In genomic region chr5:134604908-134605307, GRCh38 we compare ENCODE assay signal across 1 cellular context.
TF ChIP-seq lines count a peak whose summit lies in the region.

No MANE protein-coding gene starts in this region.

TF ChIP-seq in A549, 52 proteins besides CTCF, POLR2A, EP300 and RAD21 (continued from another document):
- TF ChIP-seq REST (IDR thresholded peaks at IDR 0.05), result no peak
- no peak for TF ChIP-seq FOSL2 (IDR thresholded peaks at IDR 0.05)
- TF ChIP-seq FOSL2 (CRISPR knock-in tag; IDR thresholded peaks at IDR 0.05), result no peak
- no peak for TF ChIP-seq RFX5 (IDR thresholded peaks at IDR 0.05)
- TF ChIP-seq ELK1 (IDR thresholded peaks at IDR 0.05; ENCODE audit: low read depth, low read length), result no peak
- no peak for TF ChIP-seq HOXB13 (CRISPR knock-in tag; IDR thresholded peaks at IDR 0.05; ENCODE audit: low read depth)
- no peak for TF ChIP-seq TP53 (CRISPR knock-in tag; IDR thresholded peaks at IDR 0.05)
- no peak for TF ChIP-seq USF2 (IDR thresholded peaks at IDR 0.05)
- TF ChIP-seq MYC (IDR thresholded peaks at IDR 0.05; ENCODE audit: borderline replicate concordance, low read length), result no peak
- TF ChIP-seq ZC3H11A (IDR thresholded peaks at IDR 0.05), result no peak
- no peak for TF ChIP-seq BHLHE40 (IDR thresholded peaks at IDR 0.05; ENCODE audit: low read depth, low read length)
- no peak for TF ChIP-seq HDAC2 (IDR thresholded peaks at IDR 0.05)
- TF ChIP-seq ATOH8 (CRISPR knock-in tag; IDR thresholded peaks at IDR 0.05; ENCODE audit: low read depth), result no peak
- TF ChIP-seq KDM5A (IDR thresholded peaks at IDR 0.05), result no peak
- TF ChIP-seq JUN (IDR thresholded peaks at IDR 0.05), result no peak
- no peak for TF ChIP-seq CHD4 (IDR thresholded peaks at IDR 0.05; ENCODE audit: borderline replicate concordance)
TF ChIP-seq in A549: peak in this region for 0.
